ENCODE assay signal across 8 cellular contexts in the genomic region with DNA sequence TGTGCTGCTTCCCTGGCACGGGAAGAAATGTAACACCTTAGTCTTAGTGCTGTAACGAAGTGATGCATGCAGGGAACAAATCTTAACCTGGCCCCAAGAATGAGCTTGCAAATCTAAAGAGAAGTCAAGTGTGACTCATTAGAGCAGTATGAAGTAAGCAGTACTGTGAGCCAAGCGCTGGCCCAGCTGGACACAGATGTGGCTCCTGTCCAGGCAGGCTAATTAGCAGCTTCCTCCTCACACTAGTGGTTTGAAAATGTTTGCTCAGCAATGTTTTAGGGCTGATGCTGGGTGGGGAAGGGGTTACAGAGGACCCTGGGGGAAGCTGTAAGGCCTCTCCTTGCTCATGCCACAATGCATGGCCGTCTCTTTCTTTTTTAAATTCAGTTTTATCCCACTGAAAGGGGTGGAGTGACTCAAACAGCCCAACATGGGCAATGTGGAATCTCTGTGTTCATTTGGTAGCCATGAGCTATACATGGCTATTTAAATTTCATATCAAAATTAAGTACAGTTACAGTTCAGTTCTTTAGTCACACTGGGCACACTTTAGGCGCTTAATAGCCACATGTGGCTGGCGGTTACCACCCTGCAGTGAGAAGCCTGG. TPM values are rescaled to one million over a fixed set of nuclear protein-coding genes. Genes with fewer than 3 reads are reported as not detected.
DNase-seq lines count a peak whose midpoint lies in the region; ATAC-seq and TF ChIP-seq lines count a peak whose summit lies in the region.

No MANE protein-coding gene starts in this region.

- H3K9me3 ChIP-seq in AG04450 (ENCODE audit: control insufficient read depth, insufficient read depth, low read length) (no peaks in the 10 kb centered on the region), adipocyte (ENCODE audit: control insufficient read depth, low read length) (no peaks in the 10 kb centered on the region), right atrium auricular region (no peaks in the 10 kb centered on the region)

- H3K4me1 ChIP-seq in adipocyte (ENCODE audit: control insufficient read depth, insufficient read depth, low read length) (peaks cover 14% of the 10 kb centered on the region), right atrium auricular region (no peaks in the 10 kb centered on the region)

- H3K36me3 ChIP-seq in adipocyte (ENCODE audit: control insufficient read depth, insufficient read depth, low read length, severe bottlenecking) = no peaks in the 10 kb centered on the region
- H3K36me3 ChIP-seq in right atrium auricular region = no peaks in the 10 kb centered on the region

- H3K27ac ChIP-seq in AG04450 (ENCODE audit: low read depth, low read length) (peak overlapping the region; percentile 52), right atrium auricular region (no peak overlapping the region), substantia nigra (ENCODE audit: low read depth, low read length, poor library complexity, severe bottlenecking) (no peak overlapping the region)

- DNase-seq in AG04450 (ENCODE audit: low read depth, low spot score) = peak; percentile 44
- peak; percentile 88 for DNase-seq in M059J (ENCODE audit: low read depth)
- peak; percentile 89 for DNase-seq in adipocyte (ENCODE audit: low read depth)
- peak; percentile 86 for DNase-seq in right atrium auricular region (ENCODE audit: low spot score)
- DNase-seq in substantia nigra (lab: John Stamatoyannopoulos, UW) = peak in 33 of 49 donors; percentile 0 to 47 (median 7)

- no peak for TF ChIP-seq CTCF in AG04450 (IDR thresholded peaks at IDR 0.05; ENCODE audit: low read depth, low read length)
- TF ChIP-seq CTCF in right atrium auricular region (IDR thresholded peaks at IDR 0.05) = no peak

- POLR2A ChIA-PET in AG04450 (lab: Yijun Ruan, JAX) = interaction anchor here (0.9 to 1.1 kb wide), 2 partner anchors 46 to 163 kb away, joined by 3 read pairs; no protein-coding TSS in a partner anchor

- no peak overlapping the region for H3K9ac ChIP-seq in adipocyte (ENCODE audit: low read length)

- H3K4me3 ChIP-seq in AG04450 (ENCODE audit: low read depth, low read length) (no peak overlapping the region), adipocyte (ENCODE audit: low read length) (no peak overlapping the region), right atrium auricular region (no peak overlapping the region)

- CTCF ChIA-PET in AG04450 (lab: Charles Lee) = interaction anchor here (0.7 to 4.2 kb wide), 9 partner anchors 11 to 696 kb away, joined by 3 to 43 read pairs (median 4); no protein-coding TSS in a partner anchor

- ATAC-seq in HG03342 (IDR thresholded peaks at IDR 0.05; ENCODE audit: unreplicated experiment) = no peak
- no peak for ATAC-seq in HG03108 (IDR thresholded peaks at IDR 0.05; ENCODE audit: unreplicated experiment)
- ATAC-seq in GM19324 (IDR thresholded peaks at IDR 0.05; ENCODE audit: low FRiP score, unreplicated experiment) = no peak

- H3K27me3 ChIP-seq in AG04450 (ENCODE audit: control insufficient read depth, insufficient read depth, low read length) = no peaks in the 10 kb centered on the region
- peaks cover 36% of the 10 kb centered on the region for H3K27me3 ChIP-seq in adipocyte (replicated peaks; ENCODE audit: control insufficient read depth, insufficient read depth, low read length)
- no peaks in the 10 kb centered on the region for H3K27me3 ChIP-seq in right atrium auricular region

RNA-seq across cellular contexts. Expression of a gene that starts 48.9 kb away (rescaled TPM):
- 0.22 and 0.27 TPM in 2 replicates for polyA plus RNA-seq in AG04450 (2011; rRNA removed)
- 0.09 and 0.55 TPM in 2 replicates for polyA minus RNA-seq in AG04450 (2011; rRNA and poly(A)+ RNA removed)
- 0.74 and 1.4 TPM in 2 replicates for total RNA-seq in M059J (2014; rRNA removed; shearing (Covaris generic))
- under 1 TPM; 0.24 to 0.56 TPM for total RNA-seq in right atrium auricular region

Comparison
In these comparisons a context has a peak if more than half of its experiments do, and no peak if none do; other contexts are left out.
1. DNase-seq: peak in every context shown above with its lines; median percentile 89 in adipocyte; 88 in M059J; 86 in right atrium auricular region; 44 in AG04450; 7 in substantia nigra.